8 cellular contexts compared by ENCODE assay signal in genomic region chr11:356610-357009, GRCh38.
"Had no signal": no experiment of that assay in that cellular context is flagged by ENCODE, and none has a peak within 500 bp of the region (broad histone marks: within the 10 kb centered on the region; RNA-seq: fewer than 3 reads in every experiment).

No MANE protein-coding gene starts in this region.

- H3K4me1 ChIP-seq: prostate gland had no signal

- H3K27ac ChIP-seq: VCaP had no signal

- H3K9me3 ChIP-seq: neutrophil, ovary, prostate gland had no signal

- H3K4me3 ChIP-seq: hepatocyte had no signal

- H3K36me3 ChIP-seq: brain microvascular endothelial cell, left lung, neutrophil, ovary, prostate gland, tibial nerve had no signal

- H3K27me3 ChIP-seq: brain microvascular endothelial cell, hepatocyte, left lung, ovary had no signal

- H2AFZ ChIP-seq: hepatocyte had no signal
